In the genomic region with DNA sequence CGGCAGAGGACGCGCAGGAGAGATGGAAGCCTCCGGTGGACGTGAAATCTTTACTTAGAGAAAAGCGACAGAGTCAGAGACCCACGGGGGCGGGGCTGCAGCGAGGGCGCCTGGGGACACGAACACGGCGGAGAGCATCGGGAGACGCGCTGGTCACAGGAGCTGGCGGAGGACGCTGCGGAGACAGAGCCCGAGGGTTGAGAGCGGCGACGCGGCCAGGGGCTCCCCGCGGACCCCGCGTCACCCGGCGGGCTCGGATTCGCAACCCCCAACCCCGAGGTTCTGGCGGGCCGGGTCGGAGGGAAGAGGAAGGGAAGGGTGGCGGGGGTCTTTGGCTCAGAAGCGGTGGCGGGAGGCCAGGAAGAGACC, we compare ENCODE assay signal across 9 cellular contexts. TPM values are rescaled to one million over a fixed set of nuclear protein-coding genes. Genes with fewer than 3 reads are reported as not detected.
A peak's percentile ranks its signal among the peaks of the same experiment; 100 is the strongest.
DNase-seq lines count a peak whose midpoint lies in the region; ATAC-seq and TF ChIP-seq lines count a peak whose summit lies in the region.
"Had no signal": no experiment of that assay in that cellular context is flagged by ENCODE, and none has a peak within 500 bp of the region (broad histone marks: within the 10 kb centered on the region; RNA-seq: fewer than 3 reads in every experiment).

No MANE protein-coding gene starts in this region.

- TF ChIP-seq CTCF in AG09309 (IDR thresholded peaks at IDR 0.05; ENCODE audit: control insufficient read depth, insufficient read depth, low read depth, low read length, missing control alignments) (no peak), choroid plexus epithelial cell (conservative IDR thresholded peaks at IDR 0.05; ENCODE audit: low read depth, low read length) (no peak)

- peaks cover 5 to 13% (median 11%) of the 10 kb centered on the region in 3 donors for H3K4me1 Mint-ChIP-seq in IgD-negative memory B cell
- H3K4me1 Mint-ChIP-seq in naive thymus-derived CD8-positive, alpha-beta T cell: peaks cover 7 to 21% (median 15%) of the 10 kb centered on the region in 4 donors

- ATAC-seq in naive thymus-derived CD8-positive, alpha-beta T cell: peak; percentile 9 to 37
- ATAC-seq in GM19463 (IDR thresholded peaks at IDR 0.05; ENCODE audit: unreplicated experiment): no peak

- peaks cover 0 to under 1% (median under 1%) of the 10 kb centered on the region in 3 donors for H3K9me3 Mint-ChIP-seq in IgD-negative memory B cell
- H3K9me3 Mint-ChIP-seq in naive thymus-derived CD8-positive, alpha-beta T cell: no peaks in the 10 kb centered on the region

- CTCF ChIA-PET in HEK293T (lab: Yijun Ruan, JAX): no interaction called here

- H3K4me3 ChIP-seq in AG09309 (ENCODE audit: control insufficient read depth, low read depth, low read length) (peak overlapping the region; percentile 38), choroid plexus epithelial cell (ENCODE audit: low read depth, low read length) (peak overlapping the region; percentile 51)

- no peaks in the 10 kb centered on the region for H3K36me3 Mint-ChIP-seq in IgD-negative memory B cell
- no peaks in the 10 kb centered on the region for H3K36me3 Mint-ChIP-seq in naive thymus-derived CD8-positive, alpha-beta T cell

- peaks cover 25% of the 10 kb centered on the region for H3K27me3 Mint-ChIP-seq in IgD-negative memory B cell
- peaks cover 6 to 46% (median 18%) of the 10 kb centered on the region in 5 donors for H3K27me3 Mint-ChIP-seq in naive thymus-derived CD8-positive, alpha-beta T cell

- H3K27ac Mint-ChIP-seq in IgD-negative memory B cell: no peak overlapping the region
- peak overlapping the region in 6 of 10 donors; percentile 9 to 75 (median 58) for H3K27ac Mint-ChIP-seq in naive thymus-derived CD8-positive, alpha-beta T cell

- POLR2A ChIA-PET in naive thymus-derived CD8-positive, alpha-beta T cell (lab: Charles Lee): interaction anchor here (1.1 kb wide), 1 partner anchor 15 kb away, joined by 3 read pairs; no protein-coding TSS in a partner anchor
- POLR2A ChIA-PET in HEK293T (lab: Yijun Ruan, JAX): interaction anchor here (1.4 kb wide), 1 partner anchor 32 kb away, joined by 4 read pairs; the partner anchor contains the start of gene FUOM

- peak overlapping the region in 3 of 4 donors; percentile 70 to 90 (median 88) for H3K4me3 Mint-ChIP-seq in IgD-negative memory B cell
- H3K4me3 Mint-ChIP-seq in naive thymus-derived CD8-positive, alpha-beta T cell: peak overlapping the region; percentile 76 to 90 (median 82)

- DNase-seq in AG09309 (ENCODE audit: low read depth) (no peak), choroid plexus epithelial cell (ENCODE audit: low read depth) (no peak), HEK293T (ENCODE audit: extremely low spot score) (no peak), NCI-H345 (lab: John Stamatoyannopoulos, UW) (no peak), OCI-M1 (lab: John Stamatoyannopoulos, UW) (no peak)
- DNase-seq in naive thymus-derived CD8-positive, alpha-beta T cell: peak in 5 of 10 donors; percentile 22 to 65 (median 32)
- DNase-seq: left cardiac atrium had no signal

TF ChIP-seq in HEK293T, 16 proteins besides CTCF, POLR2A, EP300 and RAD21:
- TF ChIP-seq L3MBTL2 (conservative IDR thresholded peaks at IDR 0.05): no peak
- TF ChIP-seq CTBP1 (IDR thresholded peaks at IDR 0.05; ENCODE audit: borderline replicate concordance): no peak
- no peak for TF ChIP-seq NFRKB (IDR thresholded peaks at IDR 0.05)
- no peak for TF ChIP-seq ELF4 (IDR thresholded peaks at IDR 0.05)
- TF ChIP-seq ARNT (IDR thresholded peaks at IDR 0.05): no peak
- no peak for TF ChIP-seq FOXK2 (IDR thresholded peaks at IDR 0.05)
- no peak for TF ChIP-seq FOXA1 (IDR thresholded peaks at IDR 0.05)
- no peak for TF ChIP-seq SUZ12 (IDR thresholded peaks at IDR 0.05)
- TF ChIP-seq HDGF (IDR thresholded peaks at IDR 0.05; ENCODE audit: borderline replicate concordance): no peak
- TF ChIP-seq LEF1 (IDR thresholded peaks at IDR 0.05; ENCODE audit: borderline replicate concordance): no peak
- no peak for TF ChIP-seq SP1 (IDR thresholded peaks at IDR 0.05)
- TF ChIP-seq TARDBP (IDR thresholded peaks at IDR 0.05): no peak
- TF ChIP-seq ZNF384 (IDR thresholded peaks at IDR 0.05): no peak
- no peak for TF ChIP-seq FOXM1 (IDR thresholded peaks at IDR 0.05; ENCODE audit: borderline replicate concordance)
- TF ChIP-seq BHLHE40 (IDR thresholded peaks at IDR 0.05; ENCODE audit: borderline replicate concordance): no peak

RNA-seq across cellular contexts. Expression of gene CALY, which starts 11.3 kb away (rescaled TPM):
- polyA plus RNA-seq in IgD-negative memory B cell: not detected
- 1 to 10 TPM; 5.9 to 6.9 TPM for total RNA-seq in naive thymus-derived CD8-positive, alpha-beta T cell
- polyA plus RNA-seq in naive thymus-derived CD8-positive, alpha-beta T cell: under 1 TPM; 0.22 to 0.44 (median 0.26) TPM
- total RNA-seq: left cardiac atrium had no signal

RNA-seq across cellular contexts. Expression of gene ZNF511, which starts 16.7 kb away (rescaled TPM):
- polyA plus RNA-seq in IgD-negative memory B cell: 107 TPM
- 10 to 100 TPM; 38.0 to 38.3 TPM for total RNA-seq in naive thymus-derived CD8-positive, alpha-beta T cell
- polyA plus RNA-seq in naive thymus-derived CD8-positive, alpha-beta T cell: 10 to 100 TPM; 75.9 to 80.4 (median 79.2) TPM

RNA-seq across cellular contexts. Expression of gene TUBGCP2, which starts 16.7 kb away (rescaled TPM):
- polyA plus RNA-seq in IgD-negative memory B cell: 32.1 TPM
- total RNA-seq in naive thymus-derived CD8-positive, alpha-beta T cell: 10 to 100 TPM; 61.4 to 72.9 TPM
- 10 to 100 TPM; 24.7 to 35.6 (median 32.0) TPM for polyA plus RNA-seq in naive thymus-derived CD8-positive, alpha-beta T cell

RNA-seq across cellular contexts. Expression of gene PRAP1, which starts 21.8 kb away (rescaled TPM):
- polyA plus RNA-seq in IgD-negative memory B cell: not detected
- not detected for total RNA-seq in naive thymus-derived CD8-positive, alpha-beta T cell
- under 1 TPM in 1 of 3 donors, not detected in 2; 0.36 TPM for polyA plus RNA-seq in naive thymus-derived CD8-positive, alpha-beta T cell
- total RNA-seq: left cardiac atrium had no signal

RNA-seq across cellular contexts. Expression of gene FUOM, which starts 32.4 kb away (rescaled TPM):
- 37.1 TPM for polyA plus RNA-seq in IgD-negative memory B cell
- 10 to 100 TPM; 17.1 to 23.7 TPM for total RNA-seq in naive thymus-derived CD8-positive, alpha-beta T cell
- 10 to 100 TPM; 17.4 to 21.4 (median 18.2) TPM for polyA plus RNA-seq in naive thymus-derived CD8-positive, alpha-beta T cell

Comparison
In these comparisons a context has a peak if more than half of its experiments do, and no peak if none do; other contexts are left out.
1. H3K27ac Mint-ChIP-seq: peak in naive thymus-derived CD8-positive, alpha-beta T cell (6 of 10); none in IgD-negative memory B cell (0 of 3).